In genomic region chr21:44368711-44369446, GRCh38 we compare ENCODE assay signal across 14 cellular contexts. TPM values are rescaled to one million over a fixed set of nuclear protein-coding genes. Genes with fewer than 3 reads are reported as not detected.
DNase-seq lines count a peak whose midpoint lies in the region; TF ChIP-seq lines count a peak whose summit lies in the region.
"Had no signal": no experiment of that assay in that cellular context is flagged by ENCODE, and none has a peak within 500 bp of the region (broad histone marks: within the 10 kb centered on the region; RNA-seq: fewer than 3 reads in every experiment).

No MANE protein-coding gene starts in this region.

- H3K4me2 ChIP-seq in neural progenitor cell (peak overlapping the region; percentile 65), mammary epithelial cell (ENCODE audit: insufficient read depth, low read depth, low read length) (no peak overlapping the region)

- H3K9ac ChIP-seq in HUES64 (ENCODE audit: low read depth, low read length): no peak overlapping the region
- H3K9ac ChIP-seq in endodermal cell (ENCODE audit: extremely low read depth, low read length, poor library complexity, severe bottlenecking): no peak overlapping the region
- no peak overlapping the region for H3K9ac ChIP-seq in neural progenitor cell
- H3K9ac ChIP-seq in mammary epithelial cell (ENCODE audit: insufficient read depth, low read length): no peak overlapping the region
- H3K9ac ChIP-seq: parathyroid adenoma had no signal

- H4K20me1 ChIP-seq in neural progenitor cell (ENCODE audit: low read depth) (no peaks in the 10 kb centered on the region), mammary epithelial cell (ENCODE audit: insufficient read depth, low read length) (no peaks in the 10 kb centered on the region)

- H3K9me3 Mint-ChIP-seq in endodermal cell (peaks cover 8% of the 10 kb centered on the region), neural progenitor cell (peaks cover 6% of the 10 kb centered on the region)
- H3K9me3 Mint-ChIP-seq in activated naive CD4-positive, alpha-beta T cell treated with anti-CD3 and anti-CD28 coated beads for 36 hours: no peaks in the 10 kb centered on the region

- H3K27ac Mint-ChIP-seq in endodermal cell: no peak overlapping the region
- no peak overlapping the region for H3K27ac Mint-ChIP-seq in neural progenitor cell
- no peak overlapping the region for H3K27ac Mint-ChIP-seq in activated naive CD4-positive, alpha-beta T cell treated with anti-CD3 and anti-CD28 coated beads for 36 hours

- H2AFZ ChIP-seq in neural progenitor cell (replicated peaks) (no peak overlapping the region), mammary epithelial cell (ENCODE audit: low read depth, low read length) (no peak overlapping the region)
- H2AFZ ChIP-seq: parathyroid adenoma had no signal

- 44% methylated on average over 35 of the region's 35 CpGs for WGBS in HUES64
- WGBS in endodermal cell (ENCODE audit: insufficient coverage in 1 of 2, insufficient read length in 1 of 2), 2 experiments: 66 to 67% methylated on average over 15 to 34 of the region's 35 CpGs
- WGBS in mammary epithelial cell (ENCODE audit: low coverage, missing lambda C conversion rate): 29% methylated on average over 18 of the region's 35 CpGs

- peak overlapping the region; percentile 32; the same call in 1 of the 2 replicates for H3K4me3 ChIP-seq in HUES64 (ENCODE audit: low read length)
- no peak overlapping the region for H3K4me3 ChIP-seq in endodermal cell (ENCODE audit: low read length)
- H3K4me3 ChIP-seq in neural progenitor cell: peak overlapping the region; percentile 15
- H3K4me3 ChIP-seq in mammary epithelial cell (replicated peaks in 1 of 3; ENCODE audit: insufficient read depth in 1 of 3, low read depth in 2 of 3, low read length in 3 of 3): no peak overlapping the region
- H3K4me3 ChIP-seq: GM12878 had no signal

- BruUV-seq in mammary epithelial cell (replicated peaks; lab: Mats Ljungman, UMichigan): no TSS peak

- in situ Hi-C loops in mammary epithelial cell (cut with MboI; ENCODE audit: low sequenced_read_pairs in 2 of 2): no loop called here

- no peaks in the 10 kb centered on the region for H3K79me2 ChIP-seq in neural progenitor cell (ENCODE audit: low read depth)
- no peaks in the 10 kb centered on the region for H3K79me2 ChIP-seq in mammary epithelial cell (ENCODE audit: insufficient read depth, low read length)
- H3K79me2 ChIP-seq: parathyroid adenoma had no signal

- H3K27me3 ChIP-seq in HUES64 (ENCODE audit: insufficient read depth, low read length) (peaks cover 20% of the 10 kb centered on the region), endodermal cell (ENCODE audit: control insufficient read depth, insufficient read depth, low read length, poor library complexity, severe bottlenecking) (no peaks in the 10 kb centered on the region), neural progenitor cell (peaks cover 51% of the 10 kb centered on the region), mammary epithelial cell (ENCODE audit: insufficient read depth, low read length) (peaks cover 2% of the 10 kb centered on the region)

- peak; percentile 14 for DNase-seq in Daoy (ENCODE audit: low read depth)
- DNase-seq in endodermal cell: peak; percentile 87
- DNase-seq in neural progenitor cell (ENCODE audit: low spot score): peak; percentile 28
- DNase-seq in mammary epithelial cell: no peak
- no peak for DNase-seq in activated CD4-positive, alpha-beta T cell treated with anti-CD3 and anti-CD28 coated beads, Interleukin-2, amount 50 U/mL, for 1 hour
- DNase-seq in activated naive CD4-positive, alpha-beta T cell treated with anti-CD3 and anti-CD28 coated beads for 36 hours: no peak
- DNase-seq: activated naive CD4-positive, alpha-beta T cell; DMS153; KG1; NCI-H510A treated with DMSO at 0.1 percent for 48 hours; stimulated activated CD4-positive, alpha-beta T cell treated with anti-CD3 and anti-CD28 coated beads, Interleukin-4, amount 100 ng/mL, for 1 hour had no signal

- H3K9me3 ChIP-seq in HUES64 (ENCODE audit: insufficient read depth, low read depth, low read length) (peaks cover 4% of the 10 kb centered on the region; the same call in 1 of the 2 replicates), endodermal cell (ENCODE audit: control insufficient read depth, low read length) (peaks cover 5% of the 10 kb centered on the region), neural progenitor cell (ENCODE audit: low read depth) (no peaks in the 10 kb centered on the region), mammary epithelial cell (replicated peaks; ENCODE audit: insufficient read depth, low read length) (peaks cover 10% of the 10 kb centered on the region)

- intact Hi-C loops in mammary epithelial cell (cut with micrococcal nuclease): no loop called here
- intact Hi-C loops in activated naive CD4-positive, alpha-beta T cell treated with anti-CD3 and anti-CD28 coated beads for 36 hours (cut with micrococcal nuclease): no loop called here

- dilution Hi-C loops in mammary epithelial cell (cut with HindIII; ENCODE audit: low sequenced_read_pairs): loop anchor here (5.0 kb wide), 1 partner anchor 88 kb away; the partner anchor contains the start of gene LRRC3

- H3K4me3 Mint-ChIP-seq in endodermal cell (no peak overlapping the region), neural progenitor cell (peak overlapping the region; percentile 76)
- no peak overlapping the region for H3K4me3 Mint-ChIP-seq in activated naive CD4-positive, alpha-beta T cell treated with anti-CD3 and anti-CD28 coated beads for 36 hours

- H3F3A ChIP-seq in neural progenitor cell (ENCODE audit: low read depth): no peaks in the 10 kb centered on the region

- no peaks in the 10 kb centered on the region for H3K4me1 ChIP-seq in HUES64 (ENCODE audit: insufficient read depth, low read length)
- no peaks in the 10 kb centered on the region for H3K4me1 ChIP-seq in endodermal cell (ENCODE audit: control insufficient read depth, insufficient read depth, low read length)
- peaks cover 4% of the 10 kb centered on the region for H3K4me1 ChIP-seq in neural progenitor cell
- H3K4me1 ChIP-seq in mammary epithelial cell (ENCODE audit: insufficient read depth, low read length): peaks cover 7% of the 10 kb centered on the region
- H3K4me1 ChIP-seq: parathyroid adenoma had no signal

- CTCF ChIA-PET in mammary epithelial cell (lab: Charles Lee; ENCODE audit: low non-redundant PET): no interaction called here
- CTCF ChIA-PET in activated naive CD4-positive, alpha-beta T cell treated with anti-CD3 and anti-CD28 coated beads for 36 hours (lab: Charles Lee): no interaction called here

- H3K27me3 Mint-ChIP-seq in endodermal cell (ENCODE audit: insufficient read depth) (peaks cover 12% of the 10 kb centered on the region), neural progenitor cell (ENCODE audit: insufficient read depth, low read depth) (peaks cover 21% of the 10 kb centered on the region)
- no peaks in the 10 kb centered on the region for H3K27me3 Mint-ChIP-seq in activated naive CD4-positive, alpha-beta T cell treated with anti-CD3 and anti-CD28 coated beads for 36 hours (ENCODE audit: low read depth)

- TF ChIP-seq CTCF in endodermal cell (conservative IDR thresholded peaks at IDR 0.05) (peak; percentile 43), neural progenitor cell (IDR thresholded peaks at IDR 0.05) (peak; percentile 12), mammary epithelial cell (conservative IDR thresholded peaks at IDR 0.05 in 1 of 2, IDR thresholded peaks at IDR 0.05 in 1 of 2; ENCODE audit: extremely low read depth in 1 of 2, insufficient read depth in 1 of 2, low read depth in 1 of 2, low read length in 2 of 2) (no peak)

- H3K36me3 ChIP-seq in HUES64 (ENCODE audit: insufficient read depth, low read length) (no peaks in the 10 kb centered on the region), endodermal cell (ENCODE audit: control insufficient read depth, insufficient read depth, low read length) (no peaks in the 10 kb centered on the region), neural progenitor cell (no peaks in the 10 kb centered on the region), mammary epithelial cell (ENCODE audit: insufficient read depth, low read length) (no peaks in the 10 kb centered on the region)

- H3K36me3 Mint-ChIP-seq in endodermal cell (ENCODE audit: low read depth) (peaks cover 4% of the 10 kb centered on the region), neural progenitor cell (no peaks in the 10 kb centered on the region)
- no peaks in the 10 kb centered on the region for H3K36me3 Mint-ChIP-seq in activated naive CD4-positive, alpha-beta T cell treated with anti-CD3 and anti-CD28 coated beads for 36 hours (ENCODE audit: low read depth)

- H3K4me1 Mint-ChIP-seq in endodermal cell (no peaks in the 10 kb centered on the region), neural progenitor cell (no peaks in the 10 kb centered on the region)
- H3K4me1 Mint-ChIP-seq in activated naive CD4-positive, alpha-beta T cell treated with anti-CD3 and anti-CD28 coated beads for 36 hours (ENCODE audit: low read depth): peaks cover 2% of the 10 kb centered on the region

- H3K27ac ChIP-seq in HUES64 (ENCODE audit: low read depth, low read length) (no peak overlapping the region), endodermal cell (ENCODE audit: low read depth, low read length) (no peak overlapping the region), neural progenitor cell (no peak overlapping the region), mammary epithelial cell (ENCODE audit: insufficient read depth, low read depth, low read length) (no peak overlapping the region)
- H3K27ac ChIP-seq: parathyroid adenoma had no signal

RNA-seq across cellular contexts. Expression of gene TRPM2, which starts 15.5 kb away (rescaled TPM):
- 4.4 and 9.1 TPM in 2 replicates for total RNA-seq in Daoy (2014; rRNA removed; shearing (Covaris generic))
- polyA plus RNA-seq in HUES64 (2013, experiment 1 of 2): 0.15 TPM
- 0.25 TPM for polyA plus RNA-seq in HUES64 (2013, experiment 2 of 2)
- total RNA-seq in endodermal cell: 10 to 100 TPM in 1 of 2 donors, 1 to 10 TPM in 1; 1.6 to 12.5 TPM
- polyA plus RNA-seq in endodermal cell (2013, experiment 1 of 2): 0.36 TPM
- 0.33 TPM for polyA plus RNA-seq in endodermal cell (2013, experiment 2 of 2)
- total RNA-seq in neural progenitor cell (ENCODE audit: low replicate concordance): 0.28 TPM in 1 of 2 replicates, not detected in the other
- total RNA-seq in mammary epithelial cell: 10 to 100 TPM in 1 of 2 donors, 1 to 10 TPM in 1; 6.2 to 14.6 TPM
- polyA plus RNA-seq in mammary epithelial cell: 16.6 TPM
- polyA minus RNA-seq in mammary epithelial cell: 19.7 TPM
- 1 to 10 TPM; 2.5 to 3.5 TPM for total RNA-seq in activated naive CD4-positive, alpha-beta T cell treated with anti-CD3 and anti-CD28 coated beads for 36 hours

RNA-seq across cellular contexts. Expression of gene CFAP410, which starts 29.7 kb away (rescaled TPM):
- total RNA-seq in Daoy (2014; rRNA removed; shearing (Covaris generic)): 23.5 and 60.9 TPM in 2 replicates
- 9.6 TPM for polyA plus RNA-seq in HUES64 (2013, experiment 1 of 2)
- polyA plus RNA-seq in HUES64 (2013, experiment 2 of 2): 11.4 TPM
- total RNA-seq in endodermal cell: 10 to 100 TPM; 33.1 to 35.7 TPM
- 18.8 TPM for polyA plus RNA-seq in endodermal cell (2013, experiment 1 of 2)
- 17.7 TPM for polyA plus RNA-seq in endodermal cell (2013, experiment 2 of 2)
- 7.5 and 17.9 TPM in 2 replicates for total RNA-seq in neural progenitor cell (ENCODE audit: low replicate concordance)
- 1 to 10 TPM; 8.3 to 9.6 TPM for total RNA-seq in mammary epithelial cell
- polyA plus RNA-seq in mammary epithelial cell: 3.4 TPM
- polyA minus RNA-seq in mammary epithelial cell: not detected
- total RNA-seq in activated naive CD4-positive, alpha-beta T cell treated with anti-CD3 and anti-CD28 coated beads for 36 hours: 10 to 100 TPM; 13.2 to 14.8 TPM

Comparison
In these comparisons a context has a peak if more than half of its experiments do, and no peak if none do; other contexts are left out.
1. DNase-seq: peak in Daoy (single experiment), endodermal cell (single experiment) and neural progenitor cell (single experiment); none in mammary epithelial cell (single experiment), activated CD4-positive, alpha-beta T cell treated with anti-CD3 and anti-CD28 coated beads, Interleukin-2, amount 50 U/mL, for 1 hour (single experiment) and activated naive CD4-positive, alpha-beta T cell treated with anti-CD3 and anti-CD28 coated beads for 36 hours (single experiment).
2. H3K4me3 ChIP-seq: peak in HUES64 (single experiment) and neural progenitor cell (single experiment); none in endodermal cell (single experiment) and mammary epithelial cell (0 of 3).
3. CTCF ChIP-seq: peak in endodermal cell (single experiment) and neural progenitor cell (single experiment); none in mammary epithelial cell (0 of 2).